8 cellular contexts compared by ENCODE assay signal in genomic region chr9:27535701-27536118, GRCh38. TPM values are rescaled to one million over a fixed set of nuclear protein-coding genes. Genes with fewer than 3 reads are reported as not detected.
DNase-seq lines count a peak whose midpoint lies in the region; ATAC-seq and TF ChIP-seq lines count a peak whose summit lies in the region.

No MANE protein-coding gene starts in this region.

- no peaks in the 10 kb centered on the region for H3K9me3 ChIP-seq in thyroid gland
- H3K9me3 ChIP-seq in A673 (ENCODE audit: low read depth, low read length, poor library complexity, severe bottlenecking): no peaks in the 10 kb centered on the region

- H3K27me3 Mint-ChIP-seq in activated naive CD4-positive, alpha-beta T cell treated with anti-CD3 and anti-CD28 coated beads for 36 hours (ENCODE audit: low read depth): no peaks in the 10 kb centered on the region
- H3K27me3 Mint-ChIP-seq in T-cell: no peaks in the 10 kb centered on the region
- H3K27me3 Mint-ChIP-seq in activated T-cell treated with anti-CD3 and anti-CD28 coated beads, Interleukin-2, amount 50 U/mL, for 4 hours (ENCODE audit: low read depth): no peaks in the 10 kb centered on the region

- intact Hi-C loops in activated naive CD4-positive, alpha-beta T cell treated with anti-CD3 and anti-CD28 coated beads for 36 hours (cut with micrococcal nuclease): no loop called here
- intact Hi-C loops in thyroid gland (cut with DNase I): no loop called here
- intact Hi-C loops in A673 (cut with micrococcal nuclease; ENCODE audit: unreplicated experiment): no loop called here

- peak; percentile 9 for DNase-seq in activated naive CD4-positive, alpha-beta T cell treated with anti-CD3 and anti-CD28 coated beads for 36 hours
- no peak for DNase-seq in activated naive CD4-positive, alpha-beta T cell treated with anti-CD3 and anti-CD28 coated beads, Interleukin-2, amount 50 U/mL, for 16 hours
- DNase-seq in ecto neural progenitor cell (ENCODE audit: low spot score) (peak; percentile 54), thyroid gland (peak in 1 of 2 donors; percentile 22), T-cell (no peak), A673 (ENCODE audit: low spot score) (no peak)
- no peak for DNase-seq in activated T-cell treated with anti-CD3 and anti-CD28 coated beads, Interleukin-2, amount 50 U/mL, for 4 hours

- peak in 1 of 6 experiments; percentile 15 for TF ChIP-seq CTCF in thyroid gland (IDR thresholded peaks at IDR 0.05)
- TF ChIP-seq CTCF in A673 (conservative IDR thresholded peaks at IDR 0.05; ENCODE audit: low read depth, low read length): no peak

- H3K4me1 ChIP-seq in thyroid gland: peaks cover 41 to 68% of the 10 kb centered on the region in 2 donors
- no peaks in the 10 kb centered on the region for H3K4me1 ChIP-seq in A673 (ENCODE audit: insufficient read depth, low read length, poor library complexity, severe bottlenecking)

- WGBS in thyroid gland, 2 donors: 70 to 82% methylated on average over 3 of the region's 3 CpGs

- H3K27ac ChIP-seq in thyroid gland (peak overlapping the region in 2 of 3 donors; percentile 30 to 90), A673 (ENCODE audit: low read depth, low read length, poor library complexity, severe bottlenecking) (no peak overlapping the region)

- POLR2A ChIA-PET in T-cell (lab: Charles Lee): no interaction called here
- POLR2A ChIA-PET in A673 (lab: Charles Lee; ENCODE audit: low non-redundant PET): no interaction called here

- no peak for TF ChIP-seq POLR2A in thyroid gland (IDR thresholded peaks at IDR 0.05)

- CTCF ChIA-PET in activated naive CD4-positive, alpha-beta T cell treated with anti-CD3 and anti-CD28 coated beads for 36 hours (lab: Charles Lee): interaction anchor here (0.7 to 0.9 kb wide), 2 partner anchors 202 to 236 kb away, joined by 3 read pairs; no protein-coding TSS in a partner anchor
- CTCF ChIA-PET in T-cell (lab: Charles Lee) (no interaction called here), A673 (lab: Charles Lee) (no interaction called here)

- H3K27me3 ChIP-seq in thyroid gland (no peaks in the 10 kb centered on the region), A673 (replicated peaks; ENCODE audit: insufficient read depth, low read depth, low read length, poor library complexity) (no peaks in the 10 kb centered on the region)

- H3K4me3 ChIP-seq in thyroid gland (replicated peaks in 1 of 3) (no peak overlapping the region), A673 (ENCODE audit: low read depth, low read length, poor library complexity, severe bottlenecking) (no peak overlapping the region)

- no peak overlapping the region for H3K4me3 Mint-ChIP-seq in activated naive CD4-positive, alpha-beta T cell treated with anti-CD3 and anti-CD28 coated beads for 36 hours
- no peak overlapping the region for H3K4me3 Mint-ChIP-seq in T-cell
- H3K4me3 Mint-ChIP-seq in activated T-cell treated with anti-CD3 and anti-CD28 coated beads, Interleukin-2, amount 50 U/mL, for 4 hours: no peak overlapping the region

- H3K27ac Mint-ChIP-seq in activated naive CD4-positive, alpha-beta T cell treated with anti-CD3 and anti-CD28 coated beads for 36 hours: no peak overlapping the region
- H3K27ac Mint-ChIP-seq in T-cell: no peak overlapping the region

- H3K36me3 ChIP-seq in thyroid gland (no peaks in the 10 kb centered on the region), A673 (ENCODE audit: insufficient read depth, low read length, poor library complexity, severe bottlenecking) (no peaks in the 10 kb centered on the region)

- no TSS peak for BruUV-seq in A673 (replicated peaks; lab: Mats Ljungman, UMichigan)

- ATAC-seq in HG03521 (IDR thresholded peaks at IDR 0.05; ENCODE audit: unreplicated experiment) (peak; percentile 54), T-cell (replicated peaks in 1 of 4) (no peak)
- no peak for ATAC-seq in activated T-cell treated with anti-CD3 and anti-CD28 coated beads, Interleukin-2, amount 50 U/mL, for 4 hours

- H3K4me1 Mint-ChIP-seq in activated naive CD4-positive, alpha-beta T cell treated with anti-CD3 and anti-CD28 coated beads for 36 hours (ENCODE audit: low read depth): no peaks in the 10 kb centered on the region
- peaks cover 0 to 2% (median 0%) of the 10 kb centered on the region in 3 donors for H3K4me1 Mint-ChIP-seq in T-cell
- H3K4me1 Mint-ChIP-seq in activated T-cell treated with anti-CD3 and anti-CD28 coated beads, Interleukin-2, amount 50 U/mL, for 4 hours (ENCODE audit: low read depth): no peaks in the 10 kb centered on the region

- peaks cover 3% of the 10 kb centered on the region for H3K36me3 Mint-ChIP-seq in activated naive CD4-positive, alpha-beta T cell treated with anti-CD3 and anti-CD28 coated beads for 36 hours (ENCODE audit: low read depth)
- peaks cover 16% of the 10 kb centered on the region for H3K36me3 Mint-ChIP-seq in T-cell
- H3K36me3 Mint-ChIP-seq in activated T-cell treated with anti-CD3 and anti-CD28 coated beads, Interleukin-2, amount 50 U/mL, for 4 hours (ENCODE audit: insufficient read depth): peaks cover 2% of the 10 kb centered on the region

- H3K9me3 Mint-ChIP-seq in activated naive CD4-positive, alpha-beta T cell treated with anti-CD3 and anti-CD28 coated beads for 36 hours: no peaks in the 10 kb centered on the region
- no peaks in the 10 kb centered on the region for H3K9me3 Mint-ChIP-seq in T-cell
- no peaks in the 10 kb centered on the region for H3K9me3 Mint-ChIP-seq in activated T-cell treated with anti-CD3 and anti-CD28 coated beads, Interleukin-2, amount 50 U/mL, for 4 hours

RNA-seq across cellular contexts. Expression of gene MOB3B, which starts 6.1 kb away (rescaled TPM):
- 1 to 10 TPM; 3.0 to 3.2 TPM for total RNA-seq in activated naive CD4-positive, alpha-beta T cell treated with anti-CD3 and anti-CD28 coated beads for 36 hours
- total RNA-seq in thyroid gland (10 to 100 TPM in 3 of 4 donors, 1 to 10 TPM in 1; 9.8 to 17.6 (median 14.6) TPM), T-cell (under 1 TPM; 0.40 to 0.72 (median 0.56) TPM), A673 (2021) (0.19 and 0.31 TPM in 2 replicates)
- total RNA-seq in activated T-cell treated with anti-CD3 and anti-CD28 coated beads, Interleukin-2, amount 50 U/mL, for 4 hours: under 1 TPM; 0.45 to 0.96 (median 0.57) TPM

RNA-seq across cellular contexts. Expression of gene IFNK, which starts 11.6 kb away (rescaled TPM):
- under 1 TPM in 1 of 2 experiments, not detected in 1; 0.24 TPM for total RNA-seq in activated naive CD4-positive, alpha-beta T cell treated with anti-CD3 and anti-CD28 coated beads for 36 hours
- total RNA-seq in thyroid gland (not detected), T-cell (not detected), A673 (2021) (not detected in 2 replicates)
- not detected for total RNA-seq in activated T-cell treated with anti-CD3 and anti-CD28 coated beads, Interleukin-2, amount 50 U/mL, for 4 hours

RNA-seq across cellular contexts. Expression of gene C9orf72, which starts 37.6 kb away (rescaled TPM):
- 10 to 100 TPM; 23.3 to 27.5 TPM for total RNA-seq in activated naive CD4-positive, alpha-beta T cell treated with anti-CD3 and anti-CD28 coated beads for 36 hours
- total RNA-seq in thyroid gland (10 to 100 TPM; 26.1 to 58.0 (median 49.5) TPM), T-cell (10 to 100 TPM; 17.8 to 29.3 (median 20.6) TPM), A673 (2021) (5.9 TPM in 2 replicates)
- 1 to 10 TPM; 4.2 to 7.0 (median 5.0) TPM for total RNA-seq in activated T-cell treated with anti-CD3 and anti-CD28 coated beads, Interleukin-2, amount 50 U/mL, for 4 hours

Comparison
In these comparisons a context has a peak if more than half of its experiments do, and no peak if none do; other contexts are left out.
1. DNase-seq: peak in activated naive CD4-positive, alpha-beta T cell treated with anti-CD3 and anti-CD28 coated beads for 36 hours (single experiment) and ecto neural progenitor cell (single experiment); none in activated naive CD4-positive, alpha-beta T cell treated with anti-CD3 and anti-CD28 coated beads, Interleukin-2, amount 50 U/mL, for 16 hours (single experiment), T-cell (0 of 34), activated T-cell treated with anti-CD3 and anti-CD28 coated beads, Interleukin-2, amount 50 U/mL, for 4 hours (single experiment) and A673 (single experiment).